Comparison of ENCODE assay signal across 28 cellular contexts in the genomic region with DNA sequence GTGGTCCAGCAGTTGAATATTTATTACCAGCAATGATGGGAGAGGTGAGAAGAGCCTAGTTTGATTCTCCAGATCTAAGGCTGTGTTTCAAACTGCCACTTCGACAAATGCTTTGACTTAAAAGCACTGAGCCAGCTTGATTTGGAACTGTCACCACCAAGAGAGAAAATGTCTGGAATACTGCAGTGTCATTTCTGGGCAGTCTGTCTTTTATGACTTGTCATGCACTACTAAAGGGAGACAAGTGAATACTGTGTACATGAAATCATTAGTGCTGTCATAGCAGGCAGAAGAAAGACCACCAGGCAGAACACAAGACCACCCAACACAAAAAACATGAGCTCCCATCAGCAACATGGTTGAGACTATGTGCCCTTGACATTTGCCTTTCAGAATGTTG.
"Had no signal": no experiment of that assay in that cellular context is flagged by ENCODE, and none has a peak within 500 bp of the region (broad histone marks: within the 10 kb centered on the region; RNA-seq: fewer than 3 reads in every experiment).

No MANE protein-coding gene starts in this region.

- ATAC-seq: effector memory CD8-positive, alpha-beta T cell; esophagus mucosa; foreskin keratinocyte; gastrocnemius medialis; gastroesophageal sphincter had no signal

- H3K4me1 ChIP-seq: colonic mucosa, esophagus muscularis mucosa, esophagus squamous epithelium, foreskin keratinocyte, gastrocnemius medialis, gastroesophageal sphincter had no signal

- H3K36me3 ChIP-seq: colonic mucosa, esophagus muscularis mucosa, esophagus squamous epithelium, gastrocnemius medialis, gastroesophageal sphincter, heart left ventricle, heart right ventricle had no signal

- H3K4me3 ChIP-seq: colonic mucosa, coronary artery, dorsolateral prefrontal cortex, esophagus muscularis mucosa, esophagus squamous epithelium, gastrocnemius medialis, gastroesophageal sphincter, heart left ventricle, heart right ventricle had no signal

- H3K27ac ChIP-seq: colonic mucosa, coronary artery, dorsolateral prefrontal cortex, epithelial cell of prostate, esophagus muscularis mucosa, esophagus squamous epithelium, foreskin keratinocyte, gastrocnemius medialis, gastroesophageal sphincter had no signal

- FAIRE-seq: colon, endometrium, endothelial cell of umbilical vein, frontal cortex had no signal

- DNase-seq: colonic mucosa; cortex of kidney; dermis blood vessel endothelial cell; dorsolateral prefrontal cortex; effector CD4-positive, alpha-beta T cell; effector CD8-positive, alpha-beta T cell; effector memory CD4-positive, alpha-beta T cell; effector memory CD8-positive, alpha-beta T cell; endodermal cell; erythroblast; esophagus squamous epithelium; foreskin fibroblast; foreskin keratinocyte; foreskin melanocyte; gastrocnemius medialis; glutamatergic neuron; head of caudate nucleus; heart left ventricle; heart right ventricle had no signal

- H3K27me3 ChIP-seq: colonic mucosa, esophagus muscularis mucosa, esophagus squamous epithelium, gastrocnemius medialis, gastroesophageal sphincter, heart left ventricle, heart right ventricle had no signal

- H3K9me3 ChIP-seq: colonic mucosa, esophagus muscularis mucosa, esophagus squamous epithelium, gastrocnemius medialis, gastroesophageal sphincter, heart left ventricle, heart right ventricle had no signal
